19 cellular contexts compared by ENCODE assay signal in genomic region chr1:3922851-3923250, GRCh38.
"Had no signal": no experiment of that assay in that cellular context is flagged by ENCODE, and none has a peak within 500 bp of the region (broad histone marks: within the 10 kb centered on the region; RNA-seq: fewer than 3 reads in every experiment).

No MANE protein-coding gene starts in this region.

- DNase-seq: activated gamma-delta T cell treated with Interleukin-2 at 50 U/mL for 16 hours; activated naive CD8-positive, alpha-beta T cell treated with anti-CD3 and anti-CD28 coated beads for 36 hours; activated T-cell treated with anti-CD3 and anti-CD28 coated beads, Interleukin-2, amount 50 U/mL, for 4 hours; amniotic stem cell; immature natural killer cell; kidney glomerular epithelial cell; left ventricle myocardium superior; mucosa of descending colon; naive thymus-derived CD4-positive, alpha-beta T cell; ovary; psoas muscle; stimulated activated CD4-positive, alpha-beta T cell treated with anti-CD3 and anti-CD28 coated beads, Interleukin-4, amount 100 ng/mL, for 24 hours; T-helper 9 cell had no signal

- ATAC-seq: left ventricle myocardium superior, psoas muscle had no signal

- H3K27me3 Mint-ChIP-seq: activated naive CD8-positive, alpha-beta T cell treated with anti-CD3 and anti-CD28 coated beads for 36 hours had no signal

- H3K4me2 ChIP-seq: smooth muscle cell had no signal

- H3K27ac Mint-ChIP-seq: activated naive CD8-positive, alpha-beta T cell treated with anti-CD3 and anti-CD28 coated beads for 36 hours; immature natural killer cell; memory B cell; naive thymus-derived CD4-positive, alpha-beta T cell; stimulated activated effector memory CD8-positive, alpha-beta T cell treated with anti-CD3 and anti-CD28 coated beads, Interleukin-12 subunit alpha, Interleukin-12 subunit beta, amount 100 ng/mL, for 72 hours had no signal

- H3K4me1 Mint-ChIP-seq: immature natural killer cell; memory B cell; stimulated activated effector memory CD8-positive, alpha-beta T cell treated with anti-CD3 and anti-CD28 coated beads, Interleukin-12 subunit alpha, Interleukin-12 subunit beta, amount 100 ng/mL, for 72 hours had no signal

- H3K4me1 ChIP-seq: psoas muscle, right lobe of liver, upper lobe of right lung had no signal

- H3K4me3 Mint-ChIP-seq: activated naive CD8-positive, alpha-beta T cell treated with anti-CD3 and anti-CD28 coated beads for 36 hours; activated T-cell treated with anti-CD3 and anti-CD28 coated beads, Interleukin-2, amount 50 U/mL, for 4 hours; immature natural killer cell; memory B cell; naive thymus-derived CD4-positive, alpha-beta T cell; stimulated activated effector memory CD8-positive, alpha-beta T cell treated with anti-CD3 and anti-CD28 coated beads, Interleukin-12 subunit alpha, Interleukin-12 subunit beta, amount 100 ng/mL, for 72 hours had no signal

- H3K9me3 ChIP-seq: mucosa of descending colon, ovary, psoas muscle, right lobe of liver, thoracic aorta, upper lobe of right lung had no signal

- H3K27ac ChIP-seq: ovary, psoas muscle, right lobe of liver, thoracic aorta, upper lobe of right lung had no signal

- H3K9me3 Mint-ChIP-seq: activated naive CD8-positive, alpha-beta T cell treated with anti-CD3 and anti-CD28 coated beads for 36 hours; activated T-cell treated with anti-CD3 and anti-CD28 coated beads, Interleukin-2, amount 50 U/mL, for 4 hours; immature natural killer cell; memory B cell; stimulated activated effector memory CD8-positive, alpha-beta T cell treated with anti-CD3 and anti-CD28 coated beads, Interleukin-12 subunit alpha, Interleukin-12 subunit beta, amount 100 ng/mL, for 72 hours had no signal

- H3K36me3 Mint-ChIP-seq: activated naive CD8-positive, alpha-beta T cell treated with anti-CD3 and anti-CD28 coated beads for 36 hours; immature natural killer cell; memory B cell; naive thymus-derived CD4-positive, alpha-beta T cell; stimulated activated effector memory CD8-positive, alpha-beta T cell treated with anti-CD3 and anti-CD28 coated beads, Interleukin-12 subunit alpha, Interleukin-12 subunit beta, amount 100 ng/mL, for 72 hours had no signal

- H3K27me3 ChIP-seq: ovary, right lobe of liver, upper lobe of right lung had no signal

- H3K4me3 ChIP-seq: mucosa of descending colon, ovary, psoas muscle, right lobe of liver, smooth muscle cell, thoracic aorta, upper lobe of right lung had no signal

- H3K36me3 ChIP-seq: ovary, right lobe of liver, thoracic aorta, upper lobe of right lung had no signal
